ENCODE assay signal across 1 cellular context in the genomic region with DNA sequence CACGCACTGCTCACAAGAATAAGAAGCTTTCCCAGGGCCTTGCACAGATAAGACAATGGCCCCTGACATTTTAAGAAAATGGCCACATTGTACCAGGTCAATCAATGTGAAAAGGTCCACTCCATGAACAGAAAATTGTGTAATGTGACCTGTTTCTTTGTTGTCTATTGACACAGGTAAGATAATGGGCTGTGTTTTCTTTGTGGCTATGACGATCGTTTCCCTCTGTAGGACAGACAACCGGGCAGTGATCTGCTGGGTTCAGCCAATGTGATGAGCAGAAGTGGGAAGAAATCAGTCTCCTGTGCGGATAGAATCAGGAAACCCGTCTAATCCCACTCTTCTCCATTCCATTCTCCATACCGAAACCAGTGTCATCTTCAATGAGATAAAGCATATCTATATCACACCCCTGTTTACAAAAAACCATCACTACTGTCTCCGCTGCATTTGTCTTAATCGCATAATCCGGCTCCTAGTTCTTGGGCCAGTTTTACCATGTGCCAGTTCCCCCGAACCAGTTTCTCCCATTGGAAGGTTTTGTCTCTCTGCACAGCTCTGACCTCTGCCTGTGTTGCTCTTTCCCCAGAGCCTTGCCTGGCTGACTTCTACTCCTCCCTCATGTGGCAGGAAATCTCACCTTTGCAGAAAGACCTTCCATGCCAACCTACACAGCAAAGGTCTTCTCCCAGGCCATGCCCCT.
A peak's percentile ranks its signal among the peaks of the same experiment; 100 is the strongest.
TF ChIP-seq lines count a peak whose summit lies in the region.

No MANE protein-coding gene starts in this region.

TF ChIP-seq in HepG2, 621 proteins besides CTCF, POLR2A, EP300 and RAD21 (continued from another document and continues in another):
- TF ChIP-seq, protein P1, sequence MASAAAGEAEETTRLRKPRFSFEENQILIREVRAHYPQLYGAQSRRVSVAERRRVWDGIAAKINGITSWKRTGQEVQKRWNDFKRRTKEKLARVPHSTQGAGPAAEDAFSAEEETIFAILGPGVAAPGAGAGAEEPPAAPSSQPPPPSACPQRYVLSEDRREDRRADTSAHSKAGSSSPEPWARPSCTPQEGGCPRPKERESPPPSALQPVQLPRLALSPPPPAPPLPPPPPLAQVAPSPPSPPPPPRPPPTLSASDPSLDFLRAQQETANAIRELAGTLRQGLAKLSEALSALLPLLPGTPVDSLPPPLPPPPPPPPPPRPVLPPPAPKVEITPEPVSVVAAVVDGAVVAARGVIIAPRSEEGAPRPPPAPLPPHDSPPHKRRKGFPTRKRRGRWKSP (CRISPR knock-in tag; IDR thresholded peaks at IDR 0.05), result 0 out of 2 replicates have a peak, but pooled peaks have one; percentile 31
- peak; percentile 82; the same call in 1 of the 2 replicates for TF ChIP-seq ZNF232 (CRISPR knock-in tag; IDR thresholded peaks at IDR 0.05; ENCODE audit: borderline replicate concordance)
- no peak; the same call in 1 of the 2 replicates for TF ChIP-seq ZNF17 (CRISPR knock-in tag; IDR thresholded peaks at IDR 0.05)
- no peak for TF ChIP-seq JDP2 (CRISPR knock-in tag; IDR thresholded peaks at IDR 0.05; ENCODE audit: borderline replicate concordance)
- TF ChIP-seq RXRA (CRISPR knock-in tag; IDR thresholded peaks at IDR 0.05), result peak; percentile 57; the same call in 1 of the 2 replicates
- TF ChIP-seq AKAP8 (CRISPR knock-in tag; IDR thresholded peaks at IDR 0.05), result 0 out of 2 replicates have a peak, but pooled peaks have one; percentile 62
- TF ChIP-seq SAP130 (CRISPR knock-in tag; IDR thresholded peaks at IDR 0.05; ENCODE audit: low read depth), result peak; percentile 82
- TF ChIP-seq HOXA3 (CRISPR knock-in tag; IDR thresholded peaks at IDR 0.05), result peak; percentile 91
- TF ChIP-seq RAD51 (IDR thresholded peaks at IDR 0.05; ENCODE audit: borderline replicate concordance), result no peak
- TF ChIP-seq FOXJ3 (CRISPR knock-in tag; IDR thresholded peaks at IDR 0.05; ENCODE audit: borderline replicate concordance), result peak; percentile 99
- TF ChIP-seq, protein P2, sequence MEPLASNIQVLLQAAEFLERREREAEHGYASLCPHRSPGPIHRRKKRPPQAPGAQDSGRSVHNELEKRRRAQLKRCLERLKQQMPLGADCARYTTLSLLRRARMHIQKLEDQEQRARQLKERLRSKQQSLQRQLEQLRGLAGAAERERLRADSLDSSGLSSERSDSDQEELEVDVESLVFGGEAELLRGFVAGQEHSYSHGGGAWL (CRISPR knock-in tag; IDR thresholded peaks at IDR 0.05), result peak; percentile 55; the same call in 1 of the 2 replicates
- no peak for TF ChIP-seq SUZ12 (IDR thresholded peaks at IDR 0.05; ENCODE audit: low read depth, low read length)
- TF ChIP-seq ZNF512B (CRISPR knock-in tag; IDR thresholded peaks at IDR 0.05; ENCODE audit: borderline replicate concordance), result no peak
- TF ChIP-seq GPN1 (CRISPR knock-in tag; IDR thresholded peaks at IDR 0.05; ENCODE audit: borderline replicate concordance), result no peak
- 0 out of 2 replicates have a peak, but pooled peaks have one; percentile 32 for TF ChIP-seq KLF9 (CRISPR knock-in tag; IDR thresholded peaks at IDR 0.05; ENCODE audit: low read depth)
- TF ChIP-seq ZNF660 (CRISPR knock-in tag; IDR thresholded peaks at IDR 0.05; ENCODE audit: borderline replicate concordance, low read depth), result no peak
- TF ChIP-seq ZNF383 (CRISPR knock-in tag; IDR thresholded peaks at IDR 0.05; ENCODE audit: borderline replicate concordance), result no peak; the same call in 1 of the 2 replicates
- TF ChIP-seq CHD2 (IDR thresholded peaks at IDR 0.05; ENCODE audit: low read depth, low read length), result no peak
- no peak; the same call in 1 of the 2 replicates for TF ChIP-seq SRF (IDR thresholded peaks at IDR 0.05; ENCODE audit: low read depth, low read length)
- no peak for TF ChIP-seq ATRX (CRISPR knock-in tag; IDR thresholded peaks at IDR 0.05; ENCODE audit: borderline replicate concordance)
- TF ChIP-seq E2F5 (CRISPR knock-in tag; conservative IDR thresholded peaks at IDR 0.05), result no peak
- no peak; the same call in 1 of the 2 replicates for TF ChIP-seq MIER2 (CRISPR knock-in tag; IDR thresholded peaks at IDR 0.05)
- TF ChIP-seq IKZF1 (IDR thresholded peaks at IDR 0.05), result no peak
- peak; percentile 96 for TF ChIP-seq ZSCAN9 (CRISPR knock-in tag; IDR thresholded peaks at IDR 0.05; ENCODE audit: borderline replicate concordance)
- TF ChIP-seq MBNL3 (CRISPR knock-in tag; conservative IDR thresholded peaks at IDR 0.05), result no peak
- TF ChIP-seq BRD4 (CRISPR knock-in tag; IDR thresholded peaks at IDR 0.05), result no peak
- TF ChIP-seq TSC22D2 (CRISPR knock-in tag; IDR thresholded peaks at IDR 0.05; ENCODE audit: borderline replicate concordance), result peak; percentile 27; the same call in 1 of the 2 replicates
- TF ChIP-seq ZNF883 (CRISPR knock-in tag; IDR thresholded peaks at IDR 0.05; ENCODE audit: not compliant biosample characterization), result peak; percentile 57
- TF ChIP-seq ZNF337 (CRISPR knock-in tag; IDR thresholded peaks at IDR 0.05; ENCODE audit: borderline replicate concordance, low read depth), result no peak; the same call in 1 of the 2 replicates
- TF ChIP-seq ZFP36 (IDR thresholded peaks at IDR 0.05; ENCODE audit: borderline replicate concordance, low read depth, low read length, partially characterized antibody), result no peak
- peak; percentile 88; the same call in 1 of the 2 replicates for TF ChIP-seq ZNF205 (CRISPR knock-in tag; IDR thresholded peaks at IDR 0.05)
- TF ChIP-seq REPIN1 (CRISPR knock-in tag; IDR thresholded peaks at IDR 0.05; ENCODE audit: borderline replicate concordance, low read depth), result no peak
- TF ChIP-seq ZNF3 (CRISPR knock-in tag; IDR thresholded peaks at IDR 0.05), result no peak
- TF ChIP-seq, protein P3, sequence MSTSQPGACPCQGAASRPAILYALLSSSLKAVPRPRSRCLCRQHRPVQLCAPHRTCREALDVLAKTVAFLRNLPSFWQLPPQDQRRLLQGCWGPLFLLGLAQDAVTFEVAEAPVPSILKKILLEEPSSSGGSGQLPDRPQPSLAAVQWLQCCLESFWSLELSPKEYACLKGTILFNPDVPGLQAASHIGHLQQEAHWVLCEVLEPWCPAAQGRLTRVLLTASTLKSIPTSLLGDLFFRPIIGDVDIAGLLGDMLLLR (CRISPR knock-in tag; IDR thresholded peaks at IDR 0.05), result no peak
- no peak for TF ChIP-seq MNT (IDR thresholded peaks at IDR 0.05)
- no peak for TF ChIP-seq ZNF468 (CRISPR knock-in tag; IDR thresholded peaks at IDR 0.05)
- TF ChIP-seq ZNF446 (CRISPR knock-in tag; IDR thresholded peaks at IDR 0.05), result no peak
- TF ChIP-seq DDIT3 (CRISPR knock-in tag; IDR thresholded peaks at IDR 0.05), result no peak
- TF ChIP-seq, protein P4, sequence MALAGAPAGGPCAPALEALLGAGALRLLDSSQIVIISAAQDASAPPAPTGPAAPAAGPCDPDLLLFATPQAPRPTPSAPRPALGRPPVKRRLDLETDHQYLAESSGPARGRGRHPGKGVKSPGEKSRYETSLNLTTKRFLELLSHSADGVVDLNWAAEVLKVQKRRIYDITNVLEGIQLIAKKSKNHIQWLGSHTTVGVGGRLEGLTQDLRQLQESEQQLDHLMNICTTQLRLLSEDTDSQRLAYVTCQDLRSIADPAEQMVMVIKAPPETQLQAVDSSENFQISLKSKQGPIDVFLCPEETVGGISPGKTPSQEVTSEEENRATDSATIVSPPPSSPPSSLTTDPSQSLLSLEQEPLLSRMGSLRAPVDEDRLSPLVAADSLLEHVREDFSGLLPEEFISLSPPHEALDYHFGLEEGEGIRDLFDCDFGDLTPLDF (CRISPR knock-in tag; IDR thresholded peaks at IDR 0.05), result no peak
- TF ChIP-seq, protein P5, sequence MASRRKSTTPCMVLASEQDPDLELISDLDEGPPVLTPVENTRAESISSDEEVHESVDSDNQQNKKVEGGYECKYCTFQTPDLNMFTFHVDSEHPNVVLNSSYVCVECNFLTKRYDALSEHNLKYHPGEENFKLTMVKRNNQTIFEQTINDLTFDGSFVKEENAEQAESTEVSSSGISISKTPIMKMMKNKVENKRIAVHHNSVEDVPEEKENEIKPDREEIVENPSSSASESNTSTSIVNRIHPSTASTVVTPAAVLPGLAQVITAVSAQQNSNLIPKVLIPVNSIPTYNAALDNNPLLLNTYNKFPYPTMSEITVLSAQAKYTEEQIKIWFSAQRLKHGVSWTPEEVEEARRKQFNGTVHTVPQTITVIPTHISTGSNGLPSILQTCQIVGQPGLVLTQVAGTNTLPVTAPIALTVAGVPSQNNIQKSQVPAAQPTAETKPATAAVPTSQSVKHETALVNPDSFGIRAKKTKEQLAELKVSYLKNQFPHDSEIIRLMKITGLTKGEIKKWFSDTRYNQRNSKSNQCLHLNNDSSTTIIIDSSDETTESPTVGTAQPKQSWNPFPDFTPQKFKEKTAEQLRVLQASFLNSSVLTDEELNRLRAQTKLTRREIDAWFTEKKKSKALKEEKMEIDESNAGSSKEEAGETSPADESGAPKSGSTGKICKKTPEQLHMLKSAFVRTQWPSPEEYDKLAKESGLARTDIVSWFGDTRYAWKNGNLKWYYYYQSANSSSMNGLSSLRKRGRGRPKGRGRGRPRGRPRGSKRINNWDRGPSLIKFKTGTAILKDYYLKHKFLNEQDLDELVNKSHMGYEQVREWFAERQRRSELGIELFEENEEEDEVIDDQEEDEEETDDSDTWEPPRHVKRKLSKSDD (CRISPR knock-in tag; IDR thresholded peaks at IDR 0.05; ENCODE audit: low read depth), result 0 out of 2 replicates have a peak, but pooled peaks have one; percentile 59
- peak; percentile 2; the same call in 1 of the 2 replicates for TF ChIP-seq ZNF772 (CRISPR knock-in tag; IDR thresholded peaks at IDR 0.05)
- no peak for TF ChIP-seq ZKSCAN1 (IDR thresholded peaks at IDR 0.05; ENCODE audit: low read length)
- TF ChIP-seq, protein P6, sequence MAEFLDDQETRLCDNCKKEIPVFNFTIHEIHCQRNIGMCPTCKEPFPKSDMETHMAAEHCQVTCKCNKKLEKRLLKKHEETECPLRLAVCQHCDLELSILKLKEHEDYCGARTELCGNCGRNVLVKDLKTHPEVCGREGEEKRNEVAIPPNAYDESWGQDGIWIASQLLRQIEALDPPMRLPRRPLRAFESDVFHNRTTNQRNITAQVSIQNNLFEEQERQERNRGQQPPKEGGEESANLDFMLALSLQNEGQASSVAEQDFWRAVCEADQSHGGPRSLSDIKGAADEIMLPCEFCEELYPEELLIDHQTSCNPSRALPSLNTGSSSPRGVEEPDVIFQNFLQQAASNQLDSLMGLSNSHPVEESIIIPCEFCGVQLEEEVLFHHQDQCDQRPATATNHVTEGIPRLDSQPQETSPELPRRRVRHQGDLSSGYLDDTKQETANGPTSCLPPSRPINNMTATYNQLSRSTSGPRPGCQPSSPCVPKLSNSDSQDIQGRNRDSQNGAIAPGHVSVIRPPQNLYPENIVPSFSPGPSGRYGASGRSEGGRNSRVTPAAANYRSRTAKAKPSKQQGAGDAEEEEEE (CRISPR knock-in tag; IDR thresholded peaks at IDR 0.05; ENCODE audit: borderline replicate concordance), result peak; percentile 47; the same call in 1 of the 2 replicates
- TF ChIP-seq NCOA5 (CRISPR knock-in tag; IDR thresholded peaks at IDR 0.05), result no peak
- no peak for TF ChIP-seq NFATC3 (CRISPR knock-in tag; IDR thresholded peaks at IDR 0.05)
- no peak for TF ChIP-seq RBAK (CRISPR knock-in tag; IDR thresholded peaks at IDR 0.05)
- TF ChIP-seq ZUFSP (CRISPR knock-in tag; IDR thresholded peaks at IDR 0.05; ENCODE audit: borderline replicate concordance), result no peak
- TF ChIP-seq HNRNPLL (IDR thresholded peaks at IDR 0.05; ENCODE audit: low read depth, low read length, poor library complexity, severe bottlenecking), result no peak
